In the genomic region with DNA sequence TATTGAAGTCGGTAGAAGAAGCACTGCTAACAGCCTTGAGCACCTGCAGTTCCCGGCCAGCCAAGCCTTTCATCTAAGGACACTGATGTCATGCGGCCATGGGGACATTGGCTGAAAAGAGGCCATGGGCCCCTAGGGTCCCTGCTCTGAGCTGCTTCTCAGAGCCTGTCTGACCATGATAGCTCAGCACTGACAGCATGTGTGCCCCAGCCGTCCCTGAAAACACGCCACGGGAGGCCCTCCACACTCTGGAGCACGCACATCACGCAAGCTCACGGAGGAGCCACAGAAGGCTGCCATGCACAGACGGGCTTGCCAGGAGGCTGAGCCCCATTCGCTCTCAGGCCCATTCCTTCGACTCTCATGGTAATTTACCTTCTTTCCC, we compare ENCODE assay signal across 30 cellular contexts. TPM values are rescaled to one million over a fixed set of nuclear protein-coding genes. Genes with fewer than 3 reads are reported as not detected.
DNase-seq lines count a peak whose midpoint lies in the region; ATAC-seq and TF ChIP-seq lines count a peak whose summit lies in the region.
"Had no signal": no experiment of that assay in that cellular context is flagged by ENCODE, and none has a peak within 500 bp of the region (broad histone marks: within the 10 kb centered on the region; RNA-seq: fewer than 3 reads in every experiment).

No MANE protein-coding gene starts in this region.

- H3K4me3 Mint-ChIP-seq in H9 (no peak overlapping the region; a peak in 1 of 5 replicates), chondrocyte (ENCODE audit: unreplicated experiment) (no peak overlapping the region), neural progenitor cell (no peak overlapping the region)
- H3K4me3 Mint-ChIP-seq in activated CD8-positive, alpha-beta T cell treated with anti-CD3 and anti-CD28 coated beads for 36 hours = no peak overlapping the region
- H3K4me3 Mint-ChIP-seq: activated CD4-positive, alpha-beta memory T cell treated with anti-CD3 and anti-CD28 coated beads, Interleukin-2, amount 10 ng/mL, durations not matched to agents 7 days and 5 days; activated naive CD8-positive, alpha-beta T cell treated with anti-CD3 and anti-CD28 coated beads, Interleukin-2, amount 10 ng/mL, durations not matched to agents 7 days and 5 days; immature natural killer cell had no signal

- H4K5ac ChIP-seq in H9 (ENCODE audit: insufficient read length, low read depth, low read length) = no peak overlapping the region

- H3K27ac Mint-ChIP-seq in H9 (peak overlapping the region; percentile 66 to 97 (median 86); a peak in 5 of 7 replicates), chondrocyte (ENCODE audit: unreplicated experiment) (no peak overlapping the region), neural progenitor cell (peak overlapping the region; percentile 95)
- H3K27ac Mint-ChIP-seq in activated CD8-positive, alpha-beta T cell treated with anti-CD3 and anti-CD28 coated beads for 36 hours = no peak overlapping the region
- H3K27ac Mint-ChIP-seq: activated CD4-positive, alpha-beta memory T cell treated with anti-CD3 and anti-CD28 coated beads, Interleukin-2, amount 10 ng/mL, durations not matched to agents 7 days and 5 days; activated naive CD8-positive, alpha-beta T cell treated with anti-CD3 and anti-CD28 coated beads, Interleukin-2, amount 10 ng/mL, durations not matched to agents 7 days and 5 days; immature natural killer cell had no signal

- H4K91ac ChIP-seq in H9 (ENCODE audit: insufficient read length, low read depth, low read length) = no peak overlapping the region

- H3K9me3 ChIP-seq in BLaER1 (no peaks in the 10 kb centered on the region), H9 (ENCODE audit: control insufficient read depth, low read depth, low read length) (no peaks in the 10 kb centered on the region), neural progenitor cell (ENCODE audit: low read depth) (no peaks in the 10 kb centered on the region)
- H3K9me3 ChIP-seq: colonic mucosa, left lung, MG63, Peyer's patch, right atrium auricular region, transverse colon had no signal

- no CpG with 5 or more reads among the region's 12 CpGs for WGBS in H9 (ENCODE audit: extremely low coverage, insufficient read length, low lambda C conversion rate)

- H3K27me3 ChIP-seq in BLaER1 (no peaks in the 10 kb centered on the region; the same call in 1 of the 2 replicates), H9 (ENCODE audit: insufficient read depth, low read length) (no peaks in the 10 kb centered on the region), neural progenitor cell (no peaks in the 10 kb centered on the region)
- H3K27me3 ChIP-seq: colonic mucosa, left lung, MG63, Peyer's patch, right atrium auricular region, transverse colon had no signal

- no peak overlapping the region for H2BK15ac ChIP-seq in H9 (ENCODE audit: low read depth, low read length)

- no peak overlapping the region for H3K14ac ChIP-seq in H9 (ENCODE audit: insufficient read depth, low read length)

- H3K4me1 ChIP-seq in BLaER1 (peaks cover 100% of the 10 kb centered on the region), H9 (ENCODE audit: insufficient read depth, low read length) (no peaks in the 10 kb centered on the region), neural progenitor cell (peaks cover 14% of the 10 kb centered on the region)
- H3K4me1 ChIP-seq: colonic mucosa had no signal

- no peaks in the 10 kb centered on the region for H3K79me1 ChIP-seq in H9 (ENCODE audit: insufficient read depth, low read depth, low read length, poor library complexity, severe bottlenecking)

- H3K79me2 ChIP-seq in H9 (ENCODE audit: insufficient read depth, low read length) = no peaks in the 10 kb centered on the region; the same call in 1 of the 2 replicates
- peaks cover 51% of the 10 kb centered on the region for H3K79me2 ChIP-seq in neural progenitor cell (ENCODE audit: low read depth)

- H3K4me1 Mint-ChIP-seq in H9 = peaks cover 9 to 13% of the 10 kb centered on the region in 2 experiments
- peaks cover 15% of the 10 kb centered on the region for H3K4me1 Mint-ChIP-seq in chondrocyte (ENCODE audit: low read depth)
- H3K4me1 Mint-ChIP-seq in neural progenitor cell = peaks cover 31% of the 10 kb centered on the region
- H3K4me1 Mint-ChIP-seq in activated CD8-positive, alpha-beta T cell treated with anti-CD3 and anti-CD28 coated beads for 36 hours (ENCODE audit: low read depth) = peaks cover 12% of the 10 kb centered on the region

- CTCF ChIA-PET in activated CD8-positive, alpha-beta T cell treated with anti-CD3 and anti-CD28 coated beads for 36 hours (lab: Charles Lee) = interaction anchor here (1.1 kb wide), 1 partner anchor 9 kb away, joined by 5 read pairs; no protein-coding TSS in a partner anchor

- H2BK12ac ChIP-seq in H9 (ENCODE audit: insufficient read length, low read depth, low read length) = no peak overlapping the region

- no peak overlapping the region for H2BK120ac ChIP-seq in H9 (ENCODE audit: low read depth, low read length, poor library complexity, severe bottlenecking)

- TF ChIP-seq CTCF in H9 (conservative IDR thresholded peaks at IDR 0.05) (no peak), chondrocyte (IDR thresholded peaks at IDR 0.05) (no peak), neural progenitor cell (IDR thresholded peaks at IDR 0.05) (no peak)
- TF ChIP-seq CTCF in activated CD8-positive, alpha-beta T cell treated with anti-CD3 and anti-CD28 coated beads for 36 hours (IDR thresholded peaks at IDR 0.05) = no peak

- H3K9ac ChIP-seq in BLaER1 (peak overlapping the region; percentile 66), H9 (ENCODE audit: extremely low read depth, insufficient read length, low read length) (no peak overlapping the region), neural progenitor cell (no peak overlapping the region)

- no peak overlapping the region for H3K56ac ChIP-seq in H9 (ENCODE audit: insufficient read length, low read depth, low read length)

- H3K36me3 ChIP-seq in BLaER1 (peaks cover 58% of the 10 kb centered on the region), neural progenitor cell (no peaks in the 10 kb centered on the region)
- H3K36me3 ChIP-seq: colonic mucosa, MG63 had no signal

- no peak overlapping the region for H3K4ac ChIP-seq in H9 (ENCODE audit: low read depth, low read length)

- peak overlapping the region; percentile 82 for H3K27ac ChIP-seq in BLaER1
- no peak overlapping the region for H3K27ac ChIP-seq in H9 (ENCODE audit: insufficient read length, low read depth, low read length)
- peak overlapping the region; percentile 8 for H3K27ac ChIP-seq in neural progenitor cell
- H3K27ac ChIP-seq: C4-2B, colonic mucosa, Peyer's patch, right atrium auricular region, transverse colon had no signal

- POLR2A ChIA-PET in activated CD8-positive, alpha-beta T cell treated with anti-CD3 and anti-CD28 coated beads for 36 hours (lab: Charles Lee) = interaction anchor here (1.0 to 1.2 kb wide), 2 partner anchors 10 to 13 kb away, joined by 3 read pairs; no protein-coding TSS in a partner anchor

- ATAC-seq in activated CD8-positive, alpha-beta T cell treated with anti-CD3 and anti-CD28 coated beads for 36 hours = no peak
- ATAC-seq: esophagus mucosa, left lung had no signal

- H2AFZ ChIP-seq in H9 (ENCODE audit: low read length) (no peak overlapping the region), neural progenitor cell (replicated peaks) (no peak overlapping the region)

- no peak overlapping the region for H2BK5ac ChIP-seq in H9 (ENCODE audit: insufficient read length, low read length)

- intact Hi-C loops in activated CD8-positive, alpha-beta T cell treated with anti-CD3 and anti-CD28 coated beads for 36 hours (cut with micrococcal nuclease) = no loop called here

- H4K8ac ChIP-seq in H9 (replicated peaks; ENCODE audit: insufficient read length, low read depth, low read length) = no peak overlapping the region

- H3K9me3 Mint-ChIP-seq in H9 (no peaks in the 10 kb centered on the region; a peak in 1 of 5 replicates), chondrocyte (ENCODE audit: low read depth) (no peaks in the 10 kb centered on the region), neural progenitor cell (no peaks in the 10 kb centered on the region)
- H3K9me3 Mint-ChIP-seq in activated CD8-positive, alpha-beta T cell treated with anti-CD3 and anti-CD28 coated beads for 36 hours = no peaks in the 10 kb centered on the region
- H3K9me3 Mint-ChIP-seq: activated CD4-positive, alpha-beta memory T cell treated with anti-CD3 and anti-CD28 coated beads, Interleukin-2, amount 10 ng/mL, durations not matched to agents 7 days and 5 days; activated naive CD8-positive, alpha-beta T cell treated with anti-CD3 and anti-CD28 coated beads, Interleukin-2, amount 10 ng/mL, durations not matched to agents 7 days and 5 days; immature natural killer cell had no signal

- peak overlapping the region; percentile 54 for H3K4me3 ChIP-seq in BLaER1
- no peak overlapping the region for H3K4me3 ChIP-seq in neural progenitor cell
- H3K4me3 ChIP-seq: colonic mucosa, left lung, MG63, Peyer's patch, right atrium auricular region, transverse colon had no signal

- no peak overlapping the region for H3K23ac ChIP-seq in H9 (ENCODE audit: insufficient read length, low read depth, low read length)

- H2AK5ac ChIP-seq in H9 (ENCODE audit: insufficient read length, low read length) = no peak overlapping the region

- H3T11ph ChIP-seq in H9 (ENCODE audit: low read length) = no peak overlapping the region

- no peak overlapping the region for H2BK20ac ChIP-seq in H9 (ENCODE audit: low read depth, low read length, poor library complexity, severe bottlenecking)

- DNase-seq in H9 (no peak), chondrocyte (ENCODE audit: low spot score) (peak; percentile 85), neural progenitor cell (ENCODE audit: low spot score) (no peak), HuH-7 (ENCODE audit: low spot score) (no peak), OCI-M2 (lab: John Stamatoyannopoulos, UW; ENCODE audit: unreplicated experiment) (no peak), GDM1 (lab: John Stamatoyannopoulos, UW) (no peak)
- no peak for DNase-seq in activated CD8-positive, alpha-beta T cell treated with anti-CD3 and anti-CD28 coated beads for 36 hours
- DNase-seq: activated CD4-positive, alpha-beta memory T cell treated with anti-CD3 and anti-CD28 coated beads, Interleukin-2, amount 10 ng/mL, durations not matched to agents 7 days and 5 days; activated CD4-positive, CD25-positive, alpha-beta regulatory T cell treated with anti-CD3 and anti-CD28 coated beads, Interleukin-2, amount 50 U/mL, for 72 hours; activated naive CD8-positive, alpha-beta T cell treated with anti-CD3 and anti-CD28 coated beads, Interleukin-2, amount 10 ng/mL, durations not matched to agents 7 days and 5 days; Calu3; colonic mucosa; DND-41; foreskin melanocyte; hippocampal formation; immature natural killer cell; KG1; MG63; NCI-H1417; NCI-H2081 treated with DMSO at 0.1 percent for 48 hours; NCI-H345; stimulated activated CD4-positive, alpha-beta T cell treated with anti-CD3 and anti-CD28 coated beads, Interleukin-2, amount 100 ng/mL, for 48 hours; T-helper 1 cell; transverse colon had no signal

- peaks cover 22 to 36% (median 26%) of the 10 kb centered on the region in 3 experiments; a peak in 6 of 7 replicates for H3K36me3 Mint-ChIP-seq in H9 (ENCODE audit: insufficient read depth in 1 of 3, low read depth in 3 of 3)
- H3K36me3 Mint-ChIP-seq in chondrocyte (ENCODE audit: low read depth) = peaks cover 13% of the 10 kb centered on the region
- H3K36me3 Mint-ChIP-seq in neural progenitor cell = peaks cover 26% of the 10 kb centered on the region
- H3K36me3 Mint-ChIP-seq in activated CD8-positive, alpha-beta T cell treated with anti-CD3 and anti-CD28 coated beads for 36 hours (ENCODE audit: low read depth) = peaks cover 12% of the 10 kb centered on the region

- H3K4me2 ChIP-seq in BLaER1 = peak overlapping the region; percentile 94
- H3K4me2 ChIP-seq in H9 (ENCODE audit: insufficient read depth, insufficient read length, low read length) = no peak overlapping the region
- no peak overlapping the region for H3K4me2 ChIP-seq in neural progenitor cell

- no peaks in the 10 kb centered on the region for H3F3A ChIP-seq in neural progenitor cell (ENCODE audit: low read depth)

- H3K27me3 Mint-ChIP-seq in H9 (ENCODE audit: low read depth) (no peaks in the 10 kb centered on the region; the same call in 1 of the 2 replicates), chondrocyte (ENCODE audit: low read depth) (no peaks in the 10 kb centered on the region), neural progenitor cell (ENCODE audit: insufficient read depth, low read depth) (peaks cover 8% of the 10 kb centered on the region)
- H3K27me3 Mint-ChIP-seq in activated CD8-positive, alpha-beta T cell treated with anti-CD3 and anti-CD28 coated beads for 36 hours = no peaks in the 10 kb centered on the region
- H3K27me3 Mint-ChIP-seq: activated CD4-positive, alpha-beta memory T cell treated with anti-CD3 and anti-CD28 coated beads, Interleukin-2, amount 10 ng/mL, durations not matched to agents 7 days and 5 days; activated naive CD8-positive, alpha-beta T cell treated with anti-CD3 and anti-CD28 coated beads, Interleukin-2, amount 10 ng/mL, durations not matched to agents 7 days and 5 days had no signal

- no peak overlapping the region for H3K18ac ChIP-seq in H9 (ENCODE audit: insufficient read length, low read depth, low read length)

- H3K23me2 ChIP-seq in H9 (ENCODE audit: insufficient read length, low read depth, low read length, poor library complexity, severe bottlenecking) = no peaks in the 10 kb centered on the region

- peaks cover 100% of the 10 kb centered on the region for H4K20me1 ChIP-seq in BLaER1
- H4K20me1 ChIP-seq in H9 (ENCODE audit: control insufficient read depth, insufficient read depth, insufficient read length) = no peaks in the 10 kb centered on the region
- H4K20me1 ChIP-seq in neural progenitor cell (ENCODE audit: low read depth) = peaks cover 34% of the 10 kb centered on the region

RNA-seq across cellular contexts. Expression of gene MLLT1, which starts 51.8 kb away (rescaled TPM):
- total RNA-seq in H9 (2021) (54.9 and 56.9 TPM in 2 replicates), chondrocyte (57.7 to 61.2 TPM (median 60.9 TPM) in 3 replicates), neural progenitor cell (ENCODE audit: low replicate concordance) (5.6 and 21.0 TPM in 2 replicates)
- total RNA-seq in activated CD8-positive, alpha-beta T cell treated with anti-CD3 and anti-CD28 coated beads for 36 hours = 10 to 100 TPM; 41.4 to 44.6 TPM

Comparison
In these comparisons a context has a peak if more than half of its experiments do, and no peak if none do; other contexts are left out.
1. H3K27ac Mint-ChIP-seq: peak in H9 (3 of 3) and neural progenitor cell (single experiment); none in chondrocyte (single experiment) and activated CD8-positive, alpha-beta T cell treated with anti-CD3 and anti-CD28 coated beads for 36 hours (single experiment).